1 cellular context compared by ENCODE assay signal in the genomic region with DNA sequence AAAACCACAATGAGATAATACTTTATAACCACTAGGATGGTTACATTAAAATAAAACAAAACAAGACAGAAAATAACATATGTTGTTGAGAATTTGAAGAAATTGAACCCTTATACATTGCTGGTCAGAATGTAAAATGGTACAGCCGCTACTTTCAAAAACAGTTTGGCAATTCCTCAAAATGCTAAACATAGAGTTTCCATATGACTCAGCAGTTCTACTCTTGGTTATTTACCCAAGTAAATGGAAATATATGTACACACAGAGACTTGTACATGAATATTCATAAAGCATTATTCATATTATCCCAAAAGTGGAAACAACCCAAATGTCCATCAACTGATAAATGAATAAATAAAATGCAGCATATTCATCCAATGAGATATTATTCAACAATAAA.
A peak's percentile ranks its signal among the peaks of the same experiment; 100 is the strongest.
TF ChIP-seq lines count a peak whose summit lies in the region.

No MANE protein-coding gene starts in this region.

TF ChIP-seq in HepG2, 621 proteins besides CTCF, POLR2A, EP300 and RAD21 (continued from another document):
- TF ChIP-seq KIAA2018 (CRISPR knock-in tag; IDR thresholded peaks at IDR 0.05; ENCODE audit: borderline replicate concordance) (no peak), MAFK (conservative IDR thresholded peaks at IDR 0.05 in 1 of 2, IDR thresholded peaks at IDR 0.05 in 1 of 2; ENCODE audit: low read length in 2 of 2) (peak; percentile 41 to 58), ZNF441 (CRISPR knock-in tag; IDR thresholded peaks at IDR 0.05; ENCODE audit: borderline replicate concordance) (no peak)
